12 cellular contexts compared by ENCODE assay signal in the genomic region with DNA sequence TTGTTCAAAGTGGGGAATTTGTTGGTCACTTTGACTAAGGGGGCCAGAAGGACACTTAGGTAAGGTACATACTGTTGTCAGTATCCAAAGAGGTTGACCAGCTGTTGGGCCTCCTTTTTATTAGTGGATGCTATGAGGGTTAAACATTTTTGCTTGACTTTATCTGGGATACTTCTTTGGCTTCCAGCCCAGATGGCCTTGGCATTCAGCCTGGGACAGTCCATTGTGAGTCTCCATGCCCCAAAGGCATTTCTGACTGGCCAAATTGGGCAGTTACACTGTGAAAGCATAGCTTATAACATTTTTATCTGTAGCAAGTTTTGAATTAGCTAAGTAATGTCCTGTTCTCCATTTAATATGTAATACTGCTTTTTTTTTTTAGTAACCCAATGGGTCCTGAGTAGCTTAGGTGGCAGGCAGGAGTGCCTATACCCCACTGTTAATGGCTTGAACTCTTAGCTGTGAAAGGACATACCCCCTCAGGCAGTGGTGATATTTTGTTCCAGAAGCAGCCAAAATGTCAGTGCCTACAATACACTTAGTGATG. TPM values are rescaled to one million over a fixed set of nuclear protein-coding genes. Genes with fewer than 3 reads are reported as not detected.
A peak's percentile ranks its signal among the peaks of the same experiment; 100 is the strongest.
DNase-seq lines count a peak whose midpoint lies in the region; ATAC-seq and TF ChIP-seq lines count a peak whose summit lies in the region.
"Had no signal": no experiment of that assay in that cellular context is flagged by ENCODE, and none has a peak within 500 bp of the region (broad histone marks: within the 10 kb centered on the region; RNA-seq: fewer than 3 reads in every experiment).

No MANE protein-coding gene starts in this region.

- no peaks in the 10 kb centered on the region for H3K9me3 Mint-ChIP-seq in osteocyte (ENCODE audit: unreplicated experiment)
- no peaks in the 10 kb centered on the region for H3K9me3 Mint-ChIP-seq in T-helper 2 cell treated with Interferon-gamma antibody and Interleukin-4, amounts not matched to agents 5 μg/mL and 100 μg/mL, for 36 hours
- H3K9me3 Mint-ChIP-seq: activated CD4-positive, alpha-beta memory T cell treated with anti-CD3 and anti-CD28 coated beads, Interleukin-2, amount 10 ng/mL, durations not matched to agents 7 days and 5 days; CD8-positive, alpha-beta memory T cell had no signal

- no peak overlapping the region for H3K27ac ChIP-seq in SJCRH30
- H3K27ac ChIP-seq: parathyroid adenoma had no signal

- no peaks in the 10 kb centered on the region for H3K27me3 ChIP-seq in SJCRH30

- H3K4me1 Mint-ChIP-seq in osteocyte (ENCODE audit: unreplicated experiment), result peaks cover 28% of the 10 kb centered on the region
- H3K4me1 Mint-ChIP-seq in T-helper 2 cell treated with Interferon-gamma antibody and Interleukin-4, amounts not matched to agents 5 μg/mL and 100 μg/mL, for 36 hours (ENCODE audit: low read depth), result peaks cover 12% of the 10 kb centered on the region

- no peaks in the 10 kb centered on the region for H3K36me3 Mint-ChIP-seq in osteocyte (ENCODE audit: unreplicated experiment)
- H3K36me3 Mint-ChIP-seq in T-helper 2 cell treated with Interferon-gamma antibody and Interleukin-4, amounts not matched to agents 5 μg/mL and 100 μg/mL, for 36 hours (ENCODE audit: low read depth), result no peaks in the 10 kb centered on the region

- H3K36me3 ChIP-seq in SJCRH30, result no peaks in the 10 kb centered on the region

- no peak overlapping the region for H3K4me3 Mint-ChIP-seq in osteocyte (ENCODE audit: unreplicated experiment)
- H3K4me3 Mint-ChIP-seq in T-helper 2 cell treated with Interferon-gamma antibody and Interleukin-4, amounts not matched to agents 5 μg/mL and 100 μg/mL, for 36 hours, result no peak overlapping the region
- H3K4me3 Mint-ChIP-seq: activated CD4-positive, alpha-beta memory T cell treated with anti-CD3 and anti-CD28 coated beads, Interleukin-2, amount 10 ng/mL, durations not matched to agents 7 days and 5 days had no signal

- TF ChIP-seq CTCF in osteocyte (IDR thresholded peaks at IDR 0.05), result no peak

- H3K27me3 Mint-ChIP-seq in osteocyte (ENCODE audit: unreplicated experiment), result peaks cover 8% of the 10 kb centered on the region
- no peaks in the 10 kb centered on the region for H3K27me3 Mint-ChIP-seq in T-helper 2 cell treated with Interferon-gamma antibody and Interleukin-4, amounts not matched to agents 5 μg/mL and 100 μg/mL, for 36 hours (ENCODE audit: low read depth)

- no peaks in the 10 kb centered on the region for H3K9me3 ChIP-seq in SJCRH30 (replicated peaks)

- no peak overlapping the region for H3K4me3 ChIP-seq in SJCRH30

- no peaks in the 10 kb centered on the region for H3K4me1 ChIP-seq in SJCRH30
- H3K4me1 ChIP-seq: parathyroid adenoma had no signal

- peak in 8 of 14 donors; percentile 23 to 76 (median 31) for DNase-seq in C1 segment of cervical spinal cord (lab: John Stamatoyannopoulos, UW)
- peak; percentile 40 to 56 for DNase-seq in SJCRH30
- peak; percentile 73 for DNase-seq in fibroblast of gingiva (ENCODE audit: low read depth)
- DNase-seq in osteocyte (ENCODE audit: extremely low spot score, unreplicated experiment), result no peak
- DNase-seq in T-helper 2 cell treated with Interferon-gamma antibody and Interleukin-4, amounts not matched to agents 5 μg/mL and 100 μg/mL, for 36 hours (ENCODE audit: low spot score), result no peak
- no peak for DNase-seq in NK-92 treated with Interleukin-12 subunit alpha and Interleukin-12 subunit beta, amount 100 ng/mL, for 24 hours (lab: John Stamatoyannopoulos, UW)
- DNase-seq in activated CD4-positive, alpha-beta T cell treated with anti-CD3 and anti-CD28 coated beads for 1 hour, result no peak
- DNase-seq: activated CD4-positive, alpha-beta memory T cell treated with anti-CD3 and anti-CD28 coated beads, Interleukin-2, amount 10 ng/mL, durations not matched to agents 7 days and 5 days; CD8-positive, alpha-beta memory T cell; NCI-H2081 had no signal

- ATAC-seq in GM18519 (IDR thresholded peaks at IDR 0.05; ENCODE audit: low FRiP score, unreplicated experiment), result no peak

- peak overlapping the region; percentile 27 for H3K27ac Mint-ChIP-seq in osteocyte (ENCODE audit: unreplicated experiment)
- no peak overlapping the region for H3K27ac Mint-ChIP-seq in T-helper 2 cell treated with Interferon-gamma antibody and Interleukin-4, amounts not matched to agents 5 μg/mL and 100 μg/mL, for 36 hours
- H3K27ac Mint-ChIP-seq: activated CD4-positive, alpha-beta memory T cell treated with anti-CD3 and anti-CD28 coated beads, Interleukin-2, amount 10 ng/mL, durations not matched to agents 7 days and 5 days; CD8-positive, alpha-beta memory T cell had no signal

RNA-seq across cellular contexts. Expression of a gene that starts 35.4 kb away (rescaled TPM):
- total RNA-seq in SJCRH30 (2014; rRNA removed; shearing (Covaris generic)), result not detected in 2 replicates
- total RNA-seq in osteocyte, result not detected in 2 replicates
- total RNA-seq: activated CD4-positive, alpha-beta memory T cell treated with anti-CD3 and anti-CD28 coated beads, Interleukin-2, amount 10 ng/mL, durations not matched to agents 7 days and 5 days; CD8-positive, alpha-beta memory T cell had no signal

Comparison
In these comparisons a context has a peak if more than half of its experiments do, and no peak if none do; other contexts are left out.
1. DNase-seq: peak in C1 segment of cervical spinal cord (8 of 14), SJCRH30 (2 of 2) and fibroblast of gingiva (single experiment); none in osteocyte (single experiment), T-helper 2 cell treated with Interferon-gamma antibody and Interleukin-4, amounts not matched to agents 5 μg/mL and 100 μg/mL, for 36 hours (single experiment), NK-92 treated with Interleukin-12 subunit alpha and Interleukin-12 subunit beta, amount 100 ng/mL, for 24 hours (single experiment) and activated CD4-positive, alpha-beta T cell treated with anti-CD3 and anti-CD28 coated beads for 1 hour (single experiment).